ENCODE assay signal across 17 cellular contexts in genomic region chr14:28488658-28489057, GRCh38.
DNase-seq lines count a peak whose midpoint lies in the region; ATAC-seq, FAIRE-seq and TF ChIP-seq lines count a peak whose summit lies in the region.
"Had no signal": no experiment of that assay in that cellular context is flagged by ENCODE, and none has a peak within 500 bp of the region (broad histone marks: within the 10 kb centered on the region; RNA-seq: fewer than 3 reads in every experiment).

No MANE protein-coding gene starts in this region.

- intact Hi-C loops in HepG2 (cut with micrococcal nuclease; ENCODE audit: unreplicated experiment) (no loop called here), right lobe of liver (cut with DNase I) (no loop called here), pancreas (cut with DNase I) (no loop called here)

- FAIRE-seq in HepG2 (lab: Jason Lieb, UNC) (no peak), bronchial epithelial cell (lab: Jason Lieb, UNC) (no peak), pancreas (lab: Jason Lieb, UNC) (no peak)
- FAIRE-seq: HTR-8/SVneo had no signal

- H3K36me3 Mint-ChIP-seq in glutamatergic neuron (ENCODE audit: unreplicated experiment), result no peaks in the 10 kb centered on the region
- H3K36me3 Mint-ChIP-seq: CD8-positive, alpha-beta T cell had no signal

- no peak for ATAC-seq in HepG2
- ATAC-seq in right lobe of liver, result no peak
- no peak for ATAC-seq in HG03457 (IDR thresholded peaks at IDR 0.05; ENCODE audit: unreplicated experiment)
- ATAC-seq in pancreas, result no peak
- ATAC-seq: CD8-positive, alpha-beta T cell had no signal

- TF ChIP-seq EP300 in HepG2 (IDR thresholded peaks at IDR 0.05; ENCODE audit: low read depth in 2 of 2, low read length in 2 of 2) (no peak), HepG2 (CRISPR knock-in tag; IDR thresholded peaks at IDR 0.05; ENCODE audit: borderline replicate concordance) (no peak)

- no peaks in the 10 kb centered on the region for H3K4me1 Mint-ChIP-seq in glutamatergic neuron (ENCODE audit: low read depth, unreplicated experiment)
- H3K4me1 Mint-ChIP-seq: B cell, H9 had no signal

- no peaks in the 10 kb centered on the region for H3K27me3 Mint-ChIP-seq in glutamatergic neuron (ENCODE audit: unreplicated experiment)
- H3K27me3 Mint-ChIP-seq: B cell had no signal

- H3K27ac ChIP-seq in HepG2 (ENCODE audit: extremely low read length, insufficient read depth, low read length) (no peak overlapping the region), right lobe of liver (no peak overlapping the region), RWPE1 (no peak overlapping the region), pancreas (no peak overlapping the region)
- H3K27ac ChIP-seq: BLaER1 treated with 17β-estradiol and CSF1 and Interleukin-3, amounts not matched to agents 10 nM and 100 nM; HL-60 had no signal

- TF ChIP-seq RAD21 in HepG2 (CRISPR knock-in tag; IDR thresholded peaks at IDR 0.05), result no peak

- H3K36me3 ChIP-seq in HepG2 (replicated peaks in 1 of 2; ENCODE audit: control insufficient read depth in 1 of 2, insufficient read depth in 2 of 2, low read length in 2 of 2) (no peaks in the 10 kb centered on the region), right lobe of liver (no peaks in the 10 kb centered on the region), bronchial epithelial cell (ENCODE audit: control insufficient read depth, insufficient read depth, low read length) (no peaks in the 10 kb centered on the region), pancreas (no peaks in the 10 kb centered on the region)
- H3K36me3 ChIP-seq: BLaER1 treated with 17β-estradiol and CSF1 and Interleukin-3, amounts not matched to agents 10 nM and 100 nM had no signal

- BruUV-seq in HepG2 (replicated peaks; lab: Mats Ljungman, UMichigan), result no TSS peak

- POLR2A ChIA-PET in HepG2 (lab: Yijun Ruan, JAX) (no interaction called here), RWPE1 (lab: Yijun Ruan, JAX; ENCODE audit: low non-redundant PET) (no interaction called here)

- in situ Hi-C loops in HepG2 (cut with HindIII; ENCODE audit: extremely low pct_ligation_motif_present, low pct_unique_long_range_greater_than_20kb), result no loop called here

- TF ChIP-seq POLR2A in HepG2 (IDR thresholded peaks at IDR 0.05; ENCODE audit: insufficient read depth in 1 of 2, low read depth in 2 of 2, low read length in 2 of 2) (no peak), right lobe of liver (IDR thresholded peaks at IDR 0.05) (no peak)

- H3K4me3 ChIP-seq in HepG2 (replicated peaks in 1 of 3; ENCODE audit: insufficient read depth in 1 of 3, low read depth in 2 of 3, low read length in 3 of 3) (no peak overlapping the region), right lobe of liver (no peak overlapping the region), bronchial epithelial cell (ENCODE audit: low read depth, low read length) (no peak overlapping the region), pancreas (no peak overlapping the region)
- H3K4me3 ChIP-seq: BLaER1 treated with 17β-estradiol and CSF1 and Interleukin-3, amounts not matched to agents 10 nM and 100 nM had no signal

- H3K27me3 ChIP-seq in HepG2 (ENCODE audit: control insufficient read depth in 1 of 2, insufficient read depth in 2 of 2, low read length in 2 of 2) (no peaks in the 10 kb centered on the region), right lobe of liver (no peaks in the 10 kb centered on the region), bronchial epithelial cell (ENCODE audit: control insufficient read depth, insufficient read depth, low read length) (no peaks in the 10 kb centered on the region), pancreas (no peaks in the 10 kb centered on the region)
- H3K27me3 ChIP-seq: BLaER1 treated with 17β-estradiol and CSF1 and Interleukin-3, amounts not matched to agents 10 nM and 100 nM had no signal

- no peak overlapping the region for H3K27ac Mint-ChIP-seq in glutamatergic neuron (ENCODE audit: unreplicated experiment)
- H3K27ac Mint-ChIP-seq: B cell; CD8-positive, alpha-beta T cell; H9 had no signal

- CTCF ChIA-PET in HepG2 (lab: Yijun Ruan, JAX; ENCODE audit: low intra/inter-chr PET ratio, low total read pairs), result no interaction called here
- CTCF ChIA-PET in RWPE1 (lab: Yijun Ruan, JAX), result no interaction called here

- TF ChIP-seq CTCF in HepG2 (CRISPR knock-in tag; IDR thresholded peaks at IDR 0.05) (no peak), right lobe of liver (IDR thresholded peaks at IDR 0.05) (no peak), RWPE1 (conservative IDR thresholded peaks at IDR 0.05; ENCODE audit: low read depth) (no peak), bronchial epithelial cell (IDR thresholded peaks at IDR 0.05; ENCODE audit: insufficient read depth, low read length, severe bottlenecking) (no peak), glutamatergic neuron (IDR thresholded peaks at IDR 0.05; ENCODE audit: partially characterized antibody, unreplicated experiment) (no peak), pancreas (IDR thresholded peaks at IDR 0.05) (no peak)

- H4K20me1 ChIP-seq in HepG2 (ENCODE audit: insufficient read depth, low read length), result no peaks in the 10 kb centered on the region
- H4K20me1 ChIP-seq: BLaER1 treated with 17β-estradiol and CSF1 and Interleukin-3, amounts not matched to agents 10 nM and 100 nM had no signal

- no peaks in the 10 kb centered on the region for H3K79me2 ChIP-seq in HepG2 (ENCODE audit: insufficient read depth, low read length)

- H3K4me1 ChIP-seq in HepG2 (ENCODE audit: insufficient read depth, low read length) (no peaks in the 10 kb centered on the region), right lobe of liver (no peaks in the 10 kb centered on the region), pancreas (no peaks in the 10 kb centered on the region)

- no peak overlapping the region for H3K4me3 Mint-ChIP-seq in glutamatergic neuron (ENCODE audit: unreplicated experiment)
- H3K4me3 Mint-ChIP-seq: B cell; CD8-positive, alpha-beta T cell; H9 had no signal

- no peak overlapping the region for H3K4me2 ChIP-seq in HepG2 (ENCODE audit: low read depth, low read length)
- H3K4me2 ChIP-seq: BLaER1 treated with 17β-estradiol and CSF1 and Interleukin-3, amounts not matched to agents 10 nM and 100 nM had no signal

- H3K9me3 Mint-ChIP-seq in glutamatergic neuron (ENCODE audit: unreplicated experiment), result no peaks in the 10 kb centered on the region

- H2AFZ ChIP-seq in HepG2 (ENCODE audit: low read length), result no peak overlapping the region

- peaks cover 94% of the 10 kb centered on the region for H3K9me3 ChIP-seq in HepG2 (ENCODE audit: low read length)
- no peaks in the 10 kb centered on the region for H3K9me3 ChIP-seq in right lobe of liver
- no peaks in the 10 kb centered on the region for H3K9me3 ChIP-seq in pancreas
- H3K9me3 ChIP-seq: BLaER1 treated with 17β-estradiol and CSF1 and Interleukin-3, amounts not matched to agents 10 nM and 100 nM had no signal

- DNase-seq in HepG2 (ENCODE audit: low spot score) (no peak), right lobe of liver (no peak), RWPE1 (ENCODE audit: low spot score) (peak; percentile 14), bronchial epithelial cell (ENCODE audit: low read depth) (peak; percentile 68), glutamatergic neuron (no peak), pancreas (no peak)
- DNase-seq: Calu3; CD8-positive, alpha-beta T cell; DMS79 treated with DMSO at 0.1 percent for 48 hours; GF-D8; GOT3; H9 had no signal

- H3K9ac ChIP-seq in HepG2 (ENCODE audit: insufficient read depth, low read depth, low read length), result no peak overlapping the region
- H3K9ac ChIP-seq: BLaER1 treated with 17β-estradiol and CSF1 and Interleukin-3, amounts not matched to agents 10 nM and 100 nM had no signal

TF ChIP-seq in HepG2, 621 proteins besides CTCF, POLR2A, EP300 and RAD21:
- no peak for TF ChIP-seq TOPORS (CRISPR knock-in tag; IDR thresholded peaks at IDR 0.05)
- no peak for TF ChIP-seq CCAR2 (optimal IDR thresholded peaks at IDR 0.05; ENCODE audit: low read depth, low read length)
- no peak for TF ChIP-seq TFAP4 (IDR thresholded peaks at IDR 0.05; ENCODE audit: borderline replicate concordance, low read depth)
- no peak for TF ChIP-seq ZNF180 (CRISPR knock-in tag; IDR thresholded peaks at IDR 0.05; ENCODE audit: borderline replicate concordance, low read depth)
- no peak for TF ChIP-seq SMAD9 (CRISPR knock-in tag; IDR thresholded peaks at IDR 0.05)
- no peak for TF ChIP-seq ZNF598 (CRISPR knock-in tag; IDR thresholded peaks at IDR 0.05; ENCODE audit: borderline replicate concordance)
- TF ChIP-seq CEBPB (IDR thresholded peaks at IDR 0.05; ENCODE audit: borderline replicate concordance, low read depth, low read length), result peak; percentile 78; the same call in 1 of the 2 replicates
TF ChIP-seq in HepG2: peak in this region for 1.

Comparison
In these comparisons a context has a peak if more than half of its experiments do, and no peak if none do; other contexts are left out.
1. DNase-seq: peak in RWPE1 (single experiment) and bronchial epithelial cell (single experiment); none in HepG2 (single experiment), right lobe of liver (0 of 3), glutamatergic neuron (single experiment) and pancreas (0 of 6).